Comparison of ENCODE assay signal across 24 cellular contexts in the genomic region with DNA sequence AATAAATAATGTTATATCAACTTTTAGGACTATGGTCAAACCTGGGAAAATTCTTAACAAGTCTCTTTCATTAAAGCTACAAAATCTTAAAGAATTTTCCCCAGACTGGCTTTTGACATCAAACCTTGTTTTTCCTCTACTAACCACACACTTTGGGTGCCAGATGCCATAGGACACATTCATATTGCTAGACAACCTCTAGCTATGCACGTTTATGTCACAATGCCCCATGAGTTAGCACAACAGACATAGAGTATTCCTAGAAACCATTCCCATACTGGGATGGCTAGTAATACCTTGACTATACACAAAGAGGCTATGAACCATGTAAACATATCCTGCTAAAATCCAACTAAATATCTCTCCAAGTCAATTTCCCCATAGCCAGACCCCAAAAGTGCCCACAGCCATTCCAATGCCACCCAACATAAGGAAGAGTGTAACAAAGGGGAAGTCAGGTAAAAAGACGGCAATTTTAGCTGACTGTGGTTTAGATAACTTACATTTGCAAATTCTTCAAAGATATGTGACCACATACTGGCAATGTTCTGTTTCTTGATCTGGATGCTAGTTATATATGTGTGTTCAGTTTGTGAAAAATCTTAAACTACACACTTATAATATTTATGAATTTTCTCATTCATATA. TPM values are rescaled to one million over a fixed set of nuclear protein-coding genes. Genes with fewer than 3 reads are reported as not detected.
DNase-seq lines count a peak whose midpoint lies in the region; ATAC-seq, FAIRE-seq and TF ChIP-seq lines count a peak whose summit lies in the region.
"Had no signal": no experiment of that assay in that cellular context is flagged by ENCODE, and none has a peak within 500 bp of the region (broad histone marks: within the 10 kb centered on the region; RNA-seq: fewer than 3 reads in every experiment).

No MANE protein-coding gene starts in this region.

- TF ChIP-seq CTCF in astrocyte (IDR thresholded peaks at IDR 0.05; ENCODE audit: insufficient read depth, low read depth, low read length) (no peak), mesothelial cell of epicardium (IDR thresholded peaks at IDR 0.05; ENCODE audit: unreplicated experiment) (no peak)

- no peak overlapping the region for H3K4me3 ChIP-seq in astrocyte (ENCODE audit: insufficient read depth, low read depth, low read length)
- H3K4me3 ChIP-seq: dorsolateral prefrontal cortex, heart left ventricle, lung, PC-9, transverse colon had no signal

- H3K27me3 Mint-ChIP-seq in astrocyte (ENCODE audit: low read depth, unreplicated experiment), result no peaks in the 10 kb centered on the region
- no peaks in the 10 kb centered on the region for H3K27me3 Mint-ChIP-seq in mesothelial cell of epicardium (ENCODE audit: low read depth)
- H3K27me3 Mint-ChIP-seq: naive thymus-derived CD8-positive, alpha-beta T cell; stimulated activated naive B cell treated with anti-CD40 and anti-IgM and Interleukin-4, amounts not matched to agents 10 μg/mL and 1 μg/mL and 100 μg/mL, for 72 hours had no signal

- ATAC-seq in GM18858 (IDR thresholded peaks at IDR 0.05; ENCODE audit: unreplicated experiment), result no peak
- ATAC-seq: activated naive CD4-positive, alpha-beta T cell treated with anti-CD3 and anti-CD28 coated beads, Interleukin-2, amount 50 U/mL, for 72 hours; esophagus mucosa; heart left ventricle; stimulated activated naive B cell treated with anti-CD40 and anti-IgM and Interleukin-4, amounts not matched to agents 10 μg/mL and 1 μg/mL and 100 μg/mL, for 72 hours had no signal

- no peak overlapping the region for H3K9ac ChIP-seq in astrocyte (ENCODE audit: low read length)
- H3K9ac ChIP-seq: SK-N-SH had no signal

- H3K36me3 Mint-ChIP-seq in astrocyte (ENCODE audit: low read depth, unreplicated experiment) (peaks cover 22% of the 10 kb centered on the region), mesothelial cell of epicardium (peaks cover 11% of the 10 kb centered on the region)

- DNase-seq in SIG-M5 treated with dmso at 0.1 percent for 504 hours (lab: John Stamatoyannopoulos, UW; ENCODE audit: unreplicated experiment) (peak; percentile 29), SIG-M5 (lab: John Stamatoyannopoulos, UW) (no peak), M059J (ENCODE audit: low read depth) (peak; percentile 34), astrocyte (ENCODE audit: low read depth) (peak; percentile 61), mesothelial cell of epicardium (ENCODE audit: low spot score in 2 of 2, unreplicated experiment in 2 of 2) (no peak), NCI-H1417 (lab: John Stamatoyannopoulos, UW) (no peak)
- DNase-seq in activated CD4-positive, alpha-beta T cell treated with anti-CD3 and anti-CD28 coated beads for 4 hours, result no peak
- DNase-seq: activated T-cell treated with anti-CD3 and anti-CD28 coated beads, Interleukin-2, amount 50 U/mL, for 1 hour; dorsolateral prefrontal cortex; heart left ventricle; islet precursor cell; naive thymus-derived CD8-positive, alpha-beta T cell; NCI-H1694 treated with DMSO at 0.1 percent for 48 hours; PC-9; SK-N-SH; stimulated activated naive B cell treated with anti-CD40 and anti-IgM and Interleukin-4, amounts not matched to agents 10 μg/mL and 1 μg/mL and 100 μg/mL, for 72 hours; transverse colon had no signal

- H3K36me3 ChIP-seq in astrocyte (ENCODE audit: insufficient read depth, low read length), result peaks cover 12% of the 10 kb centered on the region
- H3K36me3 ChIP-seq: transverse colon had no signal

- H3K9me3 ChIP-seq in astrocyte (ENCODE audit: insufficient read depth, low read depth, low read length), result no peaks in the 10 kb centered on the region
- H3K9me3 ChIP-seq: heart left ventricle, SK-N-SH, transverse colon had no signal

- H3K79me2 ChIP-seq in astrocyte (ENCODE audit: insufficient read depth, low read length), result peaks cover 100% of the 10 kb centered on the region

- H4K20me1 ChIP-seq in astrocyte (ENCODE audit: insufficient read depth, low read length), result peaks cover 81% of the 10 kb centered on the region

- no peak overlapping the region for H3K4me2 ChIP-seq in astrocyte (ENCODE audit: low read length)
- H3K4me2 ChIP-seq: PC-9, SK-N-SH had no signal

- H3K27ac Mint-ChIP-seq in astrocyte (ENCODE audit: unreplicated experiment), result no peak overlapping the region
- H3K27ac Mint-ChIP-seq in mesothelial cell of epicardium, result peak overlapping the region; percentile 22
- H3K27ac Mint-ChIP-seq: naive thymus-derived CD8-positive, alpha-beta T cell; stimulated activated naive B cell treated with anti-CD40 and anti-IgM and Interleukin-4, amounts not matched to agents 10 μg/mL and 1 μg/mL and 100 μg/mL, for 72 hours had no signal

- no peaks in the 10 kb centered on the region for H3K27me3 ChIP-seq in astrocyte (ENCODE audit: insufficient read depth, low read length)
- H3K27me3 ChIP-seq: dorsolateral prefrontal cortex, heart left ventricle, transverse colon had no signal

- H3K4me1 Mint-ChIP-seq in astrocyte (ENCODE audit: low read depth, unreplicated experiment) (peaks cover 43% of the 10 kb centered on the region), mesothelial cell of epicardium (peaks cover 9% of the 10 kb centered on the region)

- peak overlapping the region; percentile 44 for H3K27ac ChIP-seq in astrocyte (ENCODE audit: low read depth, low read length)
- H3K27ac ChIP-seq: 22Rv1, C4-2B, dorsolateral prefrontal cortex, heart left ventricle, PC-9, transverse colon had no signal

- H3K4me1 ChIP-seq in astrocyte (ENCODE audit: insufficient read depth, low read length), result peaks cover 21% of the 10 kb centered on the region

- H2AFZ ChIP-seq in astrocyte (ENCODE audit: low read depth, low read length), result no peak overlapping the region
- H2AFZ ChIP-seq: PC-9 had no signal

- no peak for FAIRE-seq in astrocyte (lab: Jason Lieb, UNC)
- FAIRE-seq: TTC549 had no signal

- H3K4me3 Mint-ChIP-seq in astrocyte (ENCODE audit: unreplicated experiment) (peak overlapping the region; percentile 37), mesothelial cell of epicardium (no peak overlapping the region)
- H3K4me3 Mint-ChIP-seq: stimulated activated naive B cell treated with anti-CD40 and anti-IgM and Interleukin-4, amounts not matched to agents 10 μg/mL and 1 μg/mL and 100 μg/mL, for 72 hours had no signal

- peaks cover 2% of the 10 kb centered on the region for H3K9me3 Mint-ChIP-seq in astrocyte (ENCODE audit: unreplicated experiment)
- peaks cover 5% of the 10 kb centered on the region for H3K9me3 Mint-ChIP-seq in mesothelial cell of epicardium
- H3K9me3 Mint-ChIP-seq: naive thymus-derived CD8-positive, alpha-beta T cell had no signal

RNA-seq across cellular contexts. Expression of gene SMURF2, which starts 23.4 kb away (rescaled TPM):
- 43.3 and 68.7 TPM in 2 replicates for total RNA-seq in M059J (2014; rRNA removed; shearing (Covaris generic))
- total RNA-seq in astrocyte (104 and 126 TPM in 2 replicates), mesothelial cell of epicardium (39.9 to 41.2 TPM (median 40.1 TPM) in 3 replicates)

Comparison
In these comparisons a context has a peak if more than half of its experiments do, and no peak if none do; other contexts are left out.
1. DNase-seq: peak in SIG-M5 treated with dmso at 0.1 percent for 504 hours (single experiment), M059J (single experiment) and astrocyte (single experiment); none in SIG-M5 (single experiment), mesothelial cell of epicardium (0 of 2), NCI-H1417 (0 of 3) and activated CD4-positive, alpha-beta T cell treated with anti-CD3 and anti-CD28 coated beads for 4 hours (0 of 2).